In genomic region chr7:19815546-19815945, GRCh38 we compare ENCODE assay signal across 27 cellular contexts. TPM values are rescaled to one million over a fixed set of nuclear protein-coding genes. Genes with fewer than 3 reads are reported as not detected.
"Had no signal": no experiment of that assay in that cellular context is flagged by ENCODE, and none has a peak within 500 bp of the region (broad histone marks: within the 10 kb centered on the region; RNA-seq: fewer than 3 reads in every experiment).

No MANE protein-coding gene starts in this region.

- H3K27me3 ChIP-seq: breast epithelium, colonic mucosa, esophagus squamous epithelium, heart right ventricle, ovary, thyroid gland, upper lobe of right lung had no signal

- H3K9me3 ChIP-seq: breast epithelium, colonic mucosa, esophagus squamous epithelium, ovary, prostate gland, thyroid gland, upper lobe of right lung had no signal

- H3K36me3 Mint-ChIP-seq: activated naive CD4-positive, alpha-beta T cell treated with anti-CD3 and anti-CD28 coated beads, Interleukin-2, amount 50 U/mL, for 24 hours; mesothelial cell of epicardium; naive thymus-derived CD8-positive, alpha-beta T cell had no signal

- H3K4me3 Mint-ChIP-seq: activated naive CD4-positive, alpha-beta T cell treated with anti-CD3 and anti-CD28 coated beads, Interleukin-2, amount 50 U/mL, for 24 hours; mesothelial cell of epicardium; naive thymus-derived CD8-positive, alpha-beta T cell; stimulated activated naive CD8-positive, alpha-beta T cell treated with anti-CD3 and anti-CD28 coated beads, Interleukin-15, Interleukin-2, amounts not matched to agents 100 ng/mL and 50 ng/mL, for 24 hours had no signal

- H3K27ac Mint-ChIP-seq: activated naive CD4-positive, alpha-beta T cell treated with anti-CD3 and anti-CD28 coated beads, Interleukin-2, amount 50 U/mL, for 24 hours; mesothelial cell of epicardium; naive thymus-derived CD8-positive, alpha-beta T cell; stimulated activated naive CD8-positive, alpha-beta T cell treated with anti-CD3 and anti-CD28 coated beads, Interleukin-15, Interleukin-2, amounts not matched to agents 100 ng/mL and 50 ng/mL, for 24 hours had no signal

- DNase-seq: activated CD4-positive, alpha-beta T cell treated with anti-CD3 and anti-CD28 coated beads for 1 hour; activated CD4-positive, alpha-beta T cell treated with anti-CD3 and anti-CD28 coated beads, Interleukin-2, amount 50 U/mL, for 1 hour; activated gamma-delta T cell treated with Interleukin-2 at 50 U/mL for 16 hours; activated T-cell treated with anti-CD3 and anti-CD28 coated beads, Interleukin-2, amount 50 U/mL, for 1 hour; anterior cingulate cortex; colonic mucosa; esophagus squamous epithelium; heart right ventricle; kidney glomerular epithelial cell; left ventricle myocardium inferior; naive thymus-derived CD8-positive, alpha-beta T cell; ovary; right cardiac atrium; stimulated activated CD4-positive, alpha-beta T cell treated with anti-CD3 and anti-CD28 coated beads, Interleukin-12 subunit alpha, Interleukin-12 subunit beta, amount 100 ng/mL, for 4 hours; stimulated activated CD4-positive, alpha-beta T cell treated with anti-CD3 and anti-CD28 coated beads, Interleukin-1b, Interleukin-23, amount 100 ng/mL, for 48 hours; substantia nigra; thyroid gland; upper lobe of right lung; WERI-Rb-1 had no signal

- H3K9me3 Mint-ChIP-seq: activated naive CD4-positive, alpha-beta T cell treated with anti-CD3 and anti-CD28 coated beads, Interleukin-2, amount 50 U/mL, for 24 hours; stimulated activated naive CD8-positive, alpha-beta T cell treated with anti-CD3 and anti-CD28 coated beads, Interleukin-15, Interleukin-2, amounts not matched to agents 100 ng/mL and 50 ng/mL, for 24 hours had no signal

- H3K36me3 ChIP-seq: breast epithelium, colonic mucosa, esophagus squamous epithelium, heart right ventricle, left ventricle myocardium inferior, ovary, prostate gland, thyroid gland, upper lobe of right lung, WERI-Rb-1 had no signal

- H3K27me3 Mint-ChIP-seq: activated naive CD4-positive, alpha-beta T cell treated with anti-CD3 and anti-CD28 coated beads, Interleukin-2, amount 50 U/mL, for 24 hours; naive thymus-derived CD8-positive, alpha-beta T cell; stimulated activated naive CD8-positive, alpha-beta T cell treated with anti-CD3 and anti-CD28 coated beads, Interleukin-15, Interleukin-2, amounts not matched to agents 100 ng/mL and 50 ng/mL, for 24 hours had no signal

- H3K4me1 Mint-ChIP-seq: activated naive CD4-positive, alpha-beta T cell treated with anti-CD3 and anti-CD28 coated beads, Interleukin-2, amount 50 U/mL, for 24 hours; naive thymus-derived CD8-positive, alpha-beta T cell had no signal

- H3K27ac ChIP-seq: breast epithelium, colonic mucosa, esophagus squamous epithelium, heart right ventricle, left ventricle myocardium inferior, ovary, prostate gland, thyroid gland, upper lobe of right lung, WERI-Rb-1 had no signal

- H3K4me1 ChIP-seq: breast epithelium, colonic mucosa, esophagus squamous epithelium, heart right ventricle, left ventricle myocardium inferior, prostate gland, thyroid gland, upper lobe of right lung had no signal

- H3K4me3 ChIP-seq: breast epithelium, colonic mucosa, esophagus squamous epithelium, heart right ventricle, left ventricle myocardium inferior, ovary, prostate gland, thyroid gland, upper lobe of right lung had no signal

RNA-seq across cellular contexts. Expression of gene TMEM196, which starts 42.1 kb away (rescaled TPM):
- total RNA-seq: breast epithelium; colonic mucosa; esophagus squamous epithelium; fibroblast of villous mesenchyme; heart right ventricle; left ventricle myocardium inferior; lung microvascular endothelial cell; mesothelial cell of epicardium; naive thymus-derived CD8-positive, alpha-beta T cell; ovary; prostate gland; right cardiac atrium; T-helper 2 cell treated with Interferon-gamma antibody and Interleukin-4, amounts not matched to agents 100 ng/mL and 5 ng/mL, for 36 hours; thyroid gland; upper lobe of right lung had no signal
- polyA plus RNA-seq: heart right ventricle; naive thymus-derived CD8-positive, alpha-beta T cell; right cardiac atrium had no signal
